ENCODE assay signal across 6 cellular contexts in genomic region chr6:31794294-31794865, GRCh38.
A peak's percentile ranks its signal among the peaks of the same experiment; 100 is the strongest.
DNase-seq lines count a peak whose midpoint lies in the region; TF ChIP-seq lines count a peak whose summit lies in the region.

No MANE protein-coding gene starts in this region.

- H3K36me3 ChIP-seq in parathyroid adenoma (ENCODE audit: control insufficient read depth, insufficient read depth, low read length), result no peaks in the 10 kb centered on the region

- peak overlapping the region; percentile 98 for H2AFZ ChIP-seq in parathyroid adenoma

- H3K9ac ChIP-seq in parathyroid adenoma, result peak overlapping the region; percentile 89

- H3K4me1 ChIP-seq in parathyroid adenoma, result peaks cover 8% of the 10 kb centered on the region

- DNase-seq in AG04449 (ENCODE audit: low read depth, low spot score) (no peak), Kasumi-1 (lab: John Stamatoyannopoulos, UW) (peak; percentile 35 to 57), choroid plexus epithelial cell (ENCODE audit: low read depth) (peak; percentile 61), Ammon's horn (ENCODE audit: low spot score) (no peak), NCI-H2196 treated with DMSO at 0.1 percent for 48 hours (lab: John Stamatoyannopoulos, UW; ENCODE audit: unreplicated experiment) (no peak)

- H3K4me2 ChIP-seq in parathyroid adenoma (ENCODE audit: low read length), result peak overlapping the region; percentile 85

- no peaks in the 10 kb centered on the region for H3K27me3 ChIP-seq in parathyroid adenoma (ENCODE audit: control insufficient read depth, insufficient read depth, low read length)

- CTCF ChIA-PET in AG04449 (lab: Yijun Ruan, JAX), result interaction anchor here (0.7 to 5.3 kb wide), 9 partner anchors 8 to 113 kb away, joined by 3 to 57 read pairs (median 4); partner anchors contain the start of genes LSM2 and LY6G5C

- H3K9me3 ChIP-seq in parathyroid adenoma (ENCODE audit: control insufficient read depth, low read length), result no peaks in the 10 kb centered on the region

- peak overlapping the region; percentile 68 for H3K4me3 ChIP-seq in AG04449 (ENCODE audit: low read depth, low read length)
- peak overlapping the region; percentile 72 for H3K4me3 ChIP-seq in choroid plexus epithelial cell (ENCODE audit: low read depth, low read length)
- peak overlapping the region; percentile 86 for H3K4me3 ChIP-seq in parathyroid adenoma (ENCODE audit: low read depth, low read length)

- peak overlapping the region; percentile 68 for H3K27ac ChIP-seq in parathyroid adenoma

- TF ChIP-seq CTCF in AG04449 (IDR thresholded peaks at IDR 0.05; ENCODE audit: insufficient read depth, low read length, missing control alignments) (no peak), choroid plexus epithelial cell (conservative IDR thresholded peaks at IDR 0.05; ENCODE audit: low read depth, low read length) (no peak), parathyroid adenoma (IDR thresholded peaks at IDR 0.05) (no peak)

- POLR2A ChIA-PET in AG04449 (lab: Yijun Ruan, JAX), result interaction anchor here (0.8 to 2.4 kb wide), 6 partner anchors 12 to 91 kb away, joined by 3 to 17 read pairs (median 3); partner anchors contain the start of genes ABHD16A, HSPA1B, LSM2 and NEU1

- H3K79me2 ChIP-seq in parathyroid adenoma, result no peaks in the 10 kb centered on the region

Comparison
In these comparisons a context has a peak if more than half of its experiments do, and no peak if none do; other contexts are left out.
1. DNase-seq: peak in Kasumi-1 (2 of 2) and choroid plexus epithelial cell (single experiment); none in AG04449 (single experiment), Ammon's horn (single experiment) and NCI-H2196 treated with DMSO at 0.1 percent for 48 hours (single experiment).
2. Peak in every context shown above with its lines, with median percentiles within 50 percentile points of each other: H3K4me3 ChIP-seq.